ENCODE assay signal across 8 cellular contexts in the genomic region with DNA sequence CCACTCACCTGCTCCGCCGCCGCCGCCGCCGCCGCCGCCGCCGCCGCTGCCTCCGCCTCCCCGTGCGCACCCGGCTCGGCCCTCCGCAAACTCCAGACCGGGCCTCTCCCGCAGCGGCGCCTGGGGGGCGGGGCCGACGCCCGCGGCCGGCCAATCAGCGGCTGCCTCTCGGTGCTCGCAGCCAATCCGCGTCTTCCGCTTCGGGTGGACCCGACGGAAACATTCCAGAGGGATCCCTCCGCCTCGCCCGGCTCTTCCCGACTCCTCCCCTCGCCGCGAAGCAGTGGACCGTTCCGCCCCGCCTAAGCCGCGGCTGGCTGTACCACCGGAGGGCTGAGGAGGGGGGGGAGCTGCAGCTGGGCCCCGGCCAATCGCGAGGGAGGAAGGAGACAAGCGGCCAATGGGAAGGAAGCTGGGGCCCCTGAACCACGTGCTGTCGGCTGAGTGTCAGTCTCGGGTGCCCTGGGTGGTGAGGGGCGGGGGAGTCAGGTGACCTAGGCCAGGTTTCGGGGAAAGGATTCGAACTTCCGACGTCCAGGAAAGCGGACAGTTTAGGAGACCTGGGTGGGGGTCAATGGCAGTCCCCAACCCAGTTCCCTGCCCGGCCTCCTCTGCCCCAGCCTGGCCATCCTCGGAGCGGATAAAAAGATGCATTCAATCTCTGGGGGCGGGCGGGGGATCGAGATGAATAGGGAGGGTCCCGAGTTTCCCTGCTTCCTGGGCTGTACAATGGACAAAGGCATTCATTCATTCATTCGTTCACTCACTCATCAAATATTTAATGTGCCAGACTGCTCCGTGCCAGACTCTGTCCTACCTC. TPM values are rescaled to one million over a fixed set of nuclear protein-coding genes. Genes with fewer than 3 reads are reported as not detected.
A peak's percentile ranks its signal among the peaks of the same experiment; 100 is the strongest.
DNase-seq lines count a peak whose midpoint lies in the region; FAIRE-seq and TF ChIP-seq lines count a peak whose summit lies in the region.

TSS of gene GIPC1 (minus strand) at position 99 of the 820 bp plus-strand sequence. CDS start 13,151 bp downstream, outside the sequence.

- CTCF ChIA-PET in AG04450 (lab: Charles Lee) = interaction anchor here (1.1 to 3.8 kb wide), 2 partner anchors 10 to 16 kb away, joined by 6 to 30 read pairs; no protein-coding TSS in a partner anchor
- CTCF ChIA-PET in OCI-LY7 (lab: Charles Lee; ENCODE audit: unreplicated experiment) = no interaction called here
- CTCF ChIA-PET in endothelial cell of umbilical vein (lab: Charles Lee) = interaction anchor here (0.7 to 2.9 kb wide), 8 partner anchors 9 to 24 kb away, joined by 3 to 13 read pairs (median 4); partner anchors contain the start of gene PTGER1

- TF ChIP-seq CTCF in AG04450 (IDR thresholded peaks at IDR 0.05; ENCODE audit: low read depth, low read length) (no peak), OCI-LY7 (conservative IDR thresholded peaks at IDR 0.05; ENCODE audit: low read length) (no peak), endothelial cell of umbilical vein (IDR thresholded peaks at IDR 0.05; ENCODE audit: extremely low read depth in 1 of 2, insufficient read depth in 1 of 2, low read depth in 1 of 2, low read length in 2 of 2) (no peak)

- no peaks in the 10 kb centered on the region for H3K79me2 ChIP-seq in OCI-LY7 (ENCODE audit: insufficient read depth, low read depth, low read length)
- peaks cover 23% of the 10 kb centered on the region for H3K79me2 ChIP-seq in endothelial cell of umbilical vein (ENCODE audit: control insufficient read depth, insufficient read depth, low read length)

- H3K9me2 ChIP-seq in OCI-LY7 (ENCODE audit: insufficient read depth, low read length) = no peaks in the 10 kb centered on the region

- TF ChIP-seq POLR2A in endothelial cell of umbilical vein (IDR thresholded peaks at IDR 0.05; ENCODE audit: low read depth, low read length) = no peak

- intact Hi-C loops in OCI-LY7 (cut with micrococcal nuclease; ENCODE audit: unreplicated experiment) = no loop called here
- intact Hi-C loops in endothelial cell of umbilical vein (cut with micrococcal nuclease) = loop anchor here (1.0 kb wide), 1 partner anchor 21 kb away; no protein-coding TSS in a partner anchor

- H3K4me2 ChIP-seq in OCI-LY7 (ENCODE audit: low read length) (peak within 1 kb of the TSS; percentile 100), endothelial cell of umbilical vein (ENCODE audit: insufficient read depth, low read length) (peak within 1 kb of the TSS; percentile 83)

- H3K4me3 ChIP-seq in AG04450 (ENCODE audit: low read depth, low read length) (peak within 1 kb of the TSS; percentile 78), OCI-LY7 (ENCODE audit: low read depth, low read length, poor library complexity, severe bottlenecking) (peak within 1 kb of the TSS; percentile 72), endothelial cell of umbilical vein (replicated peaks in 1 of 3; ENCODE audit: insufficient read depth in 1 of 3, low read depth in 1 of 3, low read length in 3 of 3) (peak within 1 kb of the TSS; percentile 50 to 95 (median 68)), mesodermal cell (ENCODE audit: extremely low read depth, insufficient read depth, low read length, poor library complexity, severe bottlenecking) (peak within 1 kb of the TSS; percentile 80)

- H3K4me1 ChIP-seq in OCI-LY7 (ENCODE audit: insufficient read depth, low read length, poor library complexity, severe bottlenecking) = peaks cover 19% of the 10 kb centered on the region
- H3K4me1 ChIP-seq in endothelial cell of umbilical vein (ENCODE audit: control insufficient read depth, extremely low read depth, insufficient read depth, low read length) = peaks cover 23% of the 10 kb centered on the region
- peaks cover 7% of the 10 kb centered on the region for H3K4me1 ChIP-seq in mesodermal cell (ENCODE audit: control insufficient read depth, insufficient read depth, low read length, poor library complexity, severe bottlenecking)

- peak; percentile 99 for FAIRE-seq in endothelial cell of umbilical vein (lab: Jason Lieb, UNC)

- no peaks in the 10 kb centered on the region for H4K20me1 ChIP-seq in OCI-LY7 (ENCODE audit: insufficient read depth, low read length)
- no peaks in the 10 kb centered on the region for H4K20me1 ChIP-seq in endothelial cell of umbilical vein (replicated peaks; ENCODE audit: control insufficient read depth, extremely low read depth, insufficient read depth, low read length)

- H2AFZ ChIP-seq in OCI-LY7 (ENCODE audit: low read length) (peak within 1 kb of the TSS; percentile 58), endothelial cell of umbilical vein (ENCODE audit: low read depth, low read length) (peak within 1 kb of the TSS; percentile 61)

- dilution Hi-C loops in endothelial cell of umbilical vein (cut with MboI; ENCODE audit: extremely low pct_ligation_motif_present, low sequenced_read_pairs) = no loop called here

- no peaks in the 10 kb centered on the region for H3K9me1 ChIP-seq in endothelial cell of umbilical vein (replicated peaks; ENCODE audit: control insufficient read depth, extremely low read depth, insufficient read depth, low read length)

- WGBS in mesodermal cell (ENCODE audit: insufficient coverage in 2 of 2), 2 experiments = 3 to 8% methylated on average over 33 to 45 of the region's 71 CpGs

- H3K9ac ChIP-seq in endothelial cell of umbilical vein (replicated peaks; ENCODE audit: extremely low read depth, insufficient read depth, low read length) = peak within 1 kb of the TSS; percentile 17

- H3K27ac ChIP-seq in AG04450 (ENCODE audit: low read depth, low read length) (no peak within 1 kb of the TSS), OCI-LY7 (ENCODE audit: low read depth, low read length, poor library complexity, severe bottlenecking) (no peak within 1 kb of the TSS), endothelial cell of umbilical vein (ENCODE audit: insufficient read depth, low read depth, low read length) (no peak within 1 kb of the TSS), mesodermal cell (ENCODE audit: low read depth, low read length, severe bottlenecking) (peak within 1 kb of the TSS; percentile 64)

- no peaks in the 10 kb centered on the region for H3K9me3 ChIP-seq in AG04450 (ENCODE audit: control insufficient read depth, insufficient read depth, low read length)
- H3K9me3 ChIP-seq in OCI-LY7 (ENCODE audit: low read length) = no peaks in the 10 kb centered on the region
- H3K9me3 ChIP-seq in endothelial cell of umbilical vein (replicated peaks; ENCODE audit: control insufficient read depth, insufficient read depth, low read length) = no peaks in the 10 kb centered on the region
- H3K9me3 ChIP-seq in mesodermal cell (ENCODE audit: control insufficient read depth, low read length) = no peaks in the 10 kb centered on the region

- DNase-seq in AG04450 (ENCODE audit: low read depth, low spot score) (peak; percentile 98), GM19238 (ENCODE audit: insufficient read length, low spot score) (peak; percentile 98), HuH-7.5 (ENCODE audit: low spot score) (peak; percentile 99), OCI-LY7 (ENCODE audit: low spot score) (peak; percentile 85), activated T-cell treated with anti-CD3 and anti-CD28 coated beads for 4 hours (peak; percentile 70), endothelial cell of umbilical vein (ENCODE audit: low read depth, low spot score) (peak; percentile 99)
- peak; percentile 56 for DNase-seq in stimulated activated CD8-positive, alpha-beta memory T cell treated with anti-CD3 and anti-CD28 coated beads, Interleukin-15, amount 100 ng/mL, for 1 hour (ENCODE audit: low read depth)

- BruUV-seq in OCI-LY7 (replicated peaks; lab: Mats Ljungman, UMichigan) = no TSS peak
- BruUV-seq in endothelial cell of umbilical vein (replicated peaks; lab: Mats Ljungman, UMichigan) = no TSS peak

- H3K36me3 ChIP-seq in OCI-LY7 (ENCODE audit: insufficient read depth, low read length) (no peaks in the 10 kb centered on the region), endothelial cell of umbilical vein (ENCODE audit: control insufficient read depth in 2 of 2, extremely low read depth in 1 of 2, insufficient read depth in 2 of 2, low read length in 2 of 2) (peaks cover 0 to 5% of the 10 kb centered on the region in 2 experiments), mesodermal cell (ENCODE audit: control insufficient read depth, insufficient read depth, low read length) (peaks cover 16% of the 10 kb centered on the region)

- POLR2A ChIA-PET in AG04450 (lab: Yijun Ruan, JAX) (interaction anchor here (0.6 to 3.4 kb wide), 5 partner anchors 9 to 21 kb away, joined by 3 to 27 read pairs (median 4); partner anchors contain the start of gene DNAJB1), OCI-LY7 (lab: Charles Lee) (interaction anchor here (0.9 to 2.3 kb wide), 5 partner anchors 8 to 22 kb away, joined by 3 to 10 read pairs (median 3); partner anchors contain the start of gene DNAJB1), endothelial cell of umbilical vein (lab: Charles Lee) (interaction anchor here (0.6 to 1.6 kb wide), 2 partner anchors 22 to 36 kb away, joined by 6 to 8 read pairs; partner anchors contain the start of gene DNAJB1)

- H3K27me3 ChIP-seq in AG04450 (ENCODE audit: control insufficient read depth, insufficient read depth, low read length) (no peaks in the 10 kb centered on the region), endothelial cell of umbilical vein (ENCODE audit: control insufficient read depth in 2 of 2, insufficient read depth in 2 of 2, low read length in 2 of 2) (no peaks in the 10 kb centered on the region)

TF ChIP-seq in endothelial cell of umbilical vein, 7 proteins besides CTCF, POLR2A, EP300 and RAD21 (continues in another document):
- TF ChIP-seq POLR2AphosphoS5 (IDR thresholded peaks at IDR 0.05; ENCODE audit: insufficient read depth, low read depth, low read length) (peak; percentile 68), FOS (IDR thresholded peaks at IDR 0.05; ENCODE audit: borderline replicate concordance, insufficient read depth, low read length) (no peak), MYC (IDR thresholded peaks at IDR 0.05; ENCODE audit: low read depth, low read length) (peak; percentile 71)

RNA-seq across cellular contexts. Expression of gene GIPC1, which starts in this region (rescaled TPM):
- polyA plus RNA-seq in AG04450 (2011; rRNA removed) (47.4 and 59.8 TPM in 2 replicates), endothelial cell of umbilical vein (141 and 159 TPM in 2 replicates)
- 27.1 and 30.4 TPM in 2 replicates for polyA minus RNA-seq in AG04450 (2011; rRNA and poly(A)+ RNA removed)
- 18.5 and 26.9 TPM in 2 replicates for total RNA-seq in OCI-LY7 (2014; rRNA removed; shearing (Covaris generic))
- total RNA-seq in OCI-LY7 (2022) (37.6 and 38.3 TPM in 2 replicates), endothelial cell of umbilical vein (102 and 108 TPM in 2 replicates)
- 65.4 and 106 TPM in 2 replicates for polyA plus RNA-seq in endothelial cell of umbilical vein (2011; cell fraction: cytosol; rRNA removed)
- 65.6 and 67.3 TPM in 2 replicates for polyA plus RNA-seq in endothelial cell of umbilical vein (2011; cell fraction: nucleus; rRNA removed)
- polyA plus RNA-seq in endothelial cell of umbilical vein (2012) = 76.4 and 123 TPM in 2 replicates
- polyA minus RNA-seq in endothelial cell of umbilical vein = 39.1 and 62.3 TPM in 2 replicates
- polyA minus RNA-seq in endothelial cell of umbilical vein (2011; cell fraction: cytosol; rRNA and poly(A)+ RNA removed) = 84.5 TPM
- 16.2 and 32.9 TPM in 2 replicates for polyA minus RNA-seq in endothelial cell of umbilical vein (2011; cell fraction: nucleus; rRNA and poly(A)+ RNA removed)
- polyA plus RNA-seq in mesodermal cell (2013, experiment 1 of 2) = 71.0 TPM
- polyA plus RNA-seq in mesodermal cell (2013, experiment 2 of 2) = 65.0 TPM
